8 cellular contexts compared by ENCODE assay signal in genomic region chr6:116253505-116254296, GRCh38. TPM values are rescaled to one million over a fixed set of nuclear protein-coding genes. Genes with fewer than 3 reads are reported as not detected.
DNase-seq lines count a peak whose midpoint lies in the region; ATAC-seq and TF ChIP-seq lines count a peak whose summit lies in the region.

Gene TSPYL4, minus strand, starts transcription at chr6:116254075. Its CDS starts 67 bp downstream, at chr6:116254008.

- no peak for TF ChIP-seq CTCF in progenitor cell of endocrine pancreas (IDR thresholded peaks at IDR 0.05; ENCODE audit: unreplicated experiment)

- H3K9me3 Mint-ChIP-seq in progenitor cell of endocrine pancreas (ENCODE audit: low read depth) = no peaks in the 10 kb centered on the region

- ATAC-seq in GM18499 (IDR thresholded peaks at IDR 0.05; ENCODE audit: insufficient read depth, unreplicated experiment) (peak; percentile 98), HG02938 (IDR thresholded peaks at IDR 0.05; ENCODE audit: unreplicated experiment) (peak; percentile 99), left ventricle myocardium superior (peak; percentile 98)

- H3K27ac Mint-ChIP-seq in progenitor cell of endocrine pancreas = no peak within 1 kb of the TSS

- peaks cover 6% of the 10 kb centered on the region for H3K36me3 Mint-ChIP-seq in progenitor cell of endocrine pancreas (ENCODE audit: insufficient read depth)

- H3K27me3 Mint-ChIP-seq in progenitor cell of endocrine pancreas = no peaks in the 10 kb centered on the region

- H3K4me1 Mint-ChIP-seq in progenitor cell of endocrine pancreas (ENCODE audit: low read depth) = peaks cover 32% of the 10 kb centered on the region

- peak within 1 kb of the TSS; percentile 98 for H3K27ac ChIP-seq in angular gyrus (ENCODE audit: low read depth, low read length)

- DNase-seq in NCI-H1694 treated with DMSO at 0.1 percent for 48 hours (lab: John Stamatoyannopoulos, UW) = peak; percentile 92
- DNase-seq in left ventricle myocardium superior = peak; percentile 95
- peak; percentile 84 for DNase-seq in progenitor cell of endocrine pancreas (ENCODE audit: low spot score, unreplicated experiment)
- peak; percentile 95 for DNase-seq in ureter (ENCODE audit: low spot score)

- no peak within 1 kb of the TSS for H3K4me3 Mint-ChIP-seq in progenitor cell of endocrine pancreas (ENCODE audit: low read depth)

- intact Hi-C loops in T-helper 1 cell treated with Interleukin-12 subunit alpha and Interleukin-12 subunit beta and Interleukin-4 antibody, amounts not matched to agents 30 ng/mL and 1 ng/mL, for 36 hours (cut with micrococcal nuclease) = loop anchor here (1.0 to 10.0 kb wide), 13 partner anchors 15 to 1421 kb away; partner anchors contain the start of genes CALHM6, DCBLD1, GOPC and KPNA5
- intact Hi-C loops in left ventricle myocardium superior (cut with micrococcal nuclease) = no loop called here

RNA-seq across cellular contexts. Expression of gene TSPYL4, which starts in this region (rescaled TPM):
- 16.8 and 17.6 TPM in 2 replicates for total RNA-seq in T-helper 1 cell treated with Interleukin-12 subunit alpha and Interleukin-12 subunit beta and Interleukin-4 antibody, amounts not matched to agents 30 ng/mL and 1 ng/mL, for 36 hours
- total RNA-seq in left ventricle myocardium superior (29.4 TPM), progenitor cell of endocrine pancreas (69.0 and 72.1 TPM in 2 replicates), ureter (26.1 TPM)

Comparison
In these comparisons a context has a peak if more than half of its experiments do, and no peak if none do; other contexts are left out.
1. Peak in every context shown above with its lines: DNase-seq, ATAC-seq and H3K27ac ChIP-seq.